In genomic region chr5:160978944-160979343, GRCh38 we compare ENCODE assay signal across 30 cellular contexts.
A peak's percentile ranks its signal among the peaks of the same experiment; 100 is the strongest.
DNase-seq lines count a peak whose midpoint lies in the region; ATAC-seq and TF ChIP-seq lines count a peak whose summit lies in the region.
"Had no signal": no experiment of that assay in that cellular context is flagged by ENCODE, and none has a peak within 500 bp of the region (broad histone marks: within the 10 kb centered on the region; RNA-seq: fewer than 3 reads in every experiment).

No MANE protein-coding gene starts in this region.

- TF ChIP-seq POLR2A in ovary (IDR thresholded peaks at IDR 0.05) = no peak

- H3K4me1 ChIP-seq in ovary (ENCODE audit: insufficient read depth) (no peaks in the 10 kb centered on the region), lower lobe of right lung (no peaks in the 10 kb centered on the region)
- H3K4me1 ChIP-seq: BLaER1 treated with 17β-estradiol and CSF1 and Interleukin-3, amounts not matched to agents 10 nM and 100 nM; esophagus muscularis mucosa; foreskin keratinocyte; heart right ventricle; Peyer's patch; sigmoid colon; testis had no signal

- DNase-seq in LHCN-M2 (ENCODE audit: low read depth) (peak; percentile 30), retinal pigment epithelial cell (ENCODE audit: low read depth) (peak; percentile 2), superior temporal gyrus (ENCODE audit: extremely low spot score) (no peak), ovary (no peak), NCI-H510A treated with DMSO at 0.1 percent for 48 hours (lab: John Stamatoyannopoulos, UW) (no peak), lower lobe of right lung (no peak)
- DNase-seq: activated CD4-positive, alpha-beta T cell treated with anti-CD3 and anti-CD28 coated beads, Interleukin-2, amount 10 ng/mL, durations not matched to agents 24 days and 14 days; activated gamma-delta T cell; activated T-cell treated with anti-CD3 and anti-CD28 coated beads, Interleukin-2, amount 50 U/mL, for 24 hours; central memory CD4-positive, alpha-beta T cell; GDM1; heart right ventricle; Kasumi-1; left cardiac atrium; NCI-H1694; NCI-H2171; NCI-H524 treated with DMSO at 0.1 percent for 48 hours; Peyer's patch; sigmoid colon; stimulated activated CD4-positive, alpha-beta T cell treated with anti-CD3 and anti-CD28 coated beads, Interleukin-15, amount 100 ng/mL, for 24 hours; stimulated activated naive CD4-positive, alpha-beta T cell; T1000; testis had no signal

- peak; percentile 71 for ATAC-seq in GM19025 (IDR thresholded peaks at IDR 0.05; ENCODE audit: low read depth, unreplicated experiment)
- ATAC-seq in GM21619 (IDR thresholded peaks at IDR 0.05; ENCODE audit: unreplicated experiment) = peak; percentile 60
- ATAC-seq in lower lobe of right lung = no peak
- ATAC-seq: HCT116, heart right ventricle, HepG2, left cardiac atrium had no signal

- TF ChIP-seq CTCF in retinal pigment epithelial cell (conservative IDR thresholded peaks at IDR 0.05; ENCODE audit: low read depth, low read length) (no peak), ovary (IDR thresholded peaks at IDR 0.05) (no peak), lower lobe of right lung (IDR thresholded peaks at IDR 0.05) (no peak)

- intact Hi-C loops in ovary (cut with DNase I) = no loop called here
- intact Hi-C loops in lower lobe of right lung (cut with DNase I) = no loop called here

- H3K4me3 ChIP-seq in retinal pigment epithelial cell (ENCODE audit: low read length) = no peak overlapping the region
- H3K4me3 ChIP-seq in ovary = no peak overlapping the region
- no peak overlapping the region for H3K4me3 ChIP-seq in lower lobe of right lung
- H3K4me3 ChIP-seq: BLaER1 treated with 17β-estradiol and CSF1 and Interleukin-3, amounts not matched to agents 10 nM and 100 nM; esophagus muscularis mucosa; heart right ventricle; Peyer's patch; sigmoid colon; testis had no signal

- no peaks in the 10 kb centered on the region for H3K36me3 ChIP-seq in ovary
- no peaks in the 10 kb centered on the region for H3K36me3 ChIP-seq in lower lobe of right lung
- H3K36me3 ChIP-seq: BLaER1 treated with 17β-estradiol and CSF1 and Interleukin-3, amounts not matched to agents 10 nM and 100 nM; esophagus muscularis mucosa; heart right ventricle; Peyer's patch; sigmoid colon had no signal

- H3K27ac ChIP-seq in ovary (no peak overlapping the region), lower lobe of right lung (no peak overlapping the region)
- H3K27ac ChIP-seq: BLaER1 treated with 17β-estradiol and CSF1 and Interleukin-3, amounts not matched to agents 10 nM and 100 nM; esophagus muscularis mucosa; foreskin keratinocyte; heart right ventricle; Peyer's patch; sigmoid colon; testis had no signal

- TF ChIP-seq EP300 in ovary (IDR thresholded peaks at IDR 0.05) = no peak

- H3K27me3 ChIP-seq in ovary = no peaks in the 10 kb centered on the region
- H3K27me3 ChIP-seq in lower lobe of right lung (ENCODE audit: low read depth) = no peaks in the 10 kb centered on the region
- H3K27me3 ChIP-seq: BLaER1 treated with 17β-estradiol and CSF1 and Interleukin-3, amounts not matched to agents 10 nM and 100 nM; esophagus muscularis mucosa; foreskin keratinocyte; Peyer's patch; sigmoid colon; testis had no signal

- H3K9me3 ChIP-seq in ovary (no peaks in the 10 kb centered on the region), lower lobe of right lung (no peaks in the 10 kb centered on the region)
- H3K9me3 ChIP-seq: esophagus muscularis mucosa, Peyer's patch, sigmoid colon, testis had no signal

Comparison
In these comparisons a context has a peak if more than half of its experiments do, and no peak if none do; other contexts are left out.
1. ATAC-seq: peak in GM19025 (single experiment) and GM21619 (single experiment); none in lower lobe of right lung (0 of 2).
2. DNase-seq: peak in LHCN-M2 (single experiment) and retinal pigment epithelial cell (single experiment); none in superior temporal gyrus (single experiment), ovary (0 of 5), NCI-H510A treated with DMSO at 0.1 percent for 48 hours (single experiment) and lower lobe of right lung (single experiment).